ENCODE assay signal across 15 cellular contexts in genomic region chr6:52499681-52500239, GRCh38.
DNase-seq lines count a peak whose midpoint lies in the region; ATAC-seq, FAIRE-seq and TF ChIP-seq lines count a peak whose summit lies in the region.
"Had no signal": no experiment of that assay in that cellular context is flagged by ENCODE, and none has a peak within 500 bp of the region (broad histone marks: within the 10 kb centered on the region; RNA-seq: fewer than 3 reads in every experiment).

No MANE protein-coding gene starts in this region.

- FAIRE-seq in GM12892 (lab: Jason Lieb, UNC): no peak
- FAIRE-seq: GM18507 had no signal

- H3K4me1 ChIP-seq in GM23248 (ENCODE audit: insufficient read depth) (peaks cover 41% of the 10 kb centered on the region), RWPE2 (ENCODE audit: insufficient read depth, poor library complexity, severe bottlenecking) (peaks cover 20% of the 10 kb centered on the region), heart right ventricle (peaks cover 27 to 83% (median 60%) of the 10 kb centered on the region in 9 donors)
- no peaks in the 10 kb centered on the region for H3K4me1 ChIP-seq in CD8-positive, alpha-beta memory T cell (ENCODE audit: insufficient read depth, low read length)

- POLR2A ChIA-PET in CD8-positive, alpha-beta memory T cell (lab: Charles Lee): no interaction called here

- H3K36me3 ChIP-seq in GM23248 (ENCODE audit: low read depth) (peaks cover 60% of the 10 kb centered on the region), RWPE2 (ENCODE audit: low read depth) (peaks cover 30% of the 10 kb centered on the region), heart right ventricle (peaks cover 0 to 45% (median 13%) of the 10 kb centered on the region in 9 donors)
- H3K36me3 ChIP-seq in CD8-positive, alpha-beta memory T cell (ENCODE audit: insufficient read depth, low read length): no peaks in the 10 kb centered on the region

- H3K36me3 Mint-ChIP-seq in stimulated activated effector memory CD8-positive, alpha-beta T cell treated with anti-CD3 and anti-CD28 coated beads, Interleukin-12 subunit alpha, Interleukin-12 subunit beta, amount 100 ng/mL, for 72 hours: no peaks in the 10 kb centered on the region
- H3K36me3 Mint-ChIP-seq in T-helper 2 cell treated with Interferon-gamma antibody and Interleukin-4, amounts not matched to agents 5 μg/mL and 100 μg/mL, for 36 hours (ENCODE audit: low read depth): peaks cover 11% of the 10 kb centered on the region
- peaks cover 6 to 24% (median 7%) of the 10 kb centered on the region in 3 donors for H3K36me3 Mint-ChIP-seq in CD8-positive, alpha-beta memory T cell

- no peaks in the 10 kb centered on the region for H3K9me3 Mint-ChIP-seq in stimulated activated effector memory CD8-positive, alpha-beta T cell treated with anti-CD3 and anti-CD28 coated beads, Interleukin-12 subunit alpha, Interleukin-12 subunit beta, amount 100 ng/mL, for 72 hours
- H3K9me3 Mint-ChIP-seq in T-helper 2 cell treated with Interferon-gamma antibody and Interleukin-4, amounts not matched to agents 5 μg/mL and 100 μg/mL, for 36 hours: peaks cover 5% of the 10 kb centered on the region
- peaks cover 0 to 5% (median 0%) of the 10 kb centered on the region in 5 donors for H3K9me3 Mint-ChIP-seq in CD8-positive, alpha-beta memory T cell

- WGBS in GM23248 (ENCODE audit: low coverage in 1 of 2, low lambda C conversion rate in 2 of 2, missing lambda C conversion rate in 2 of 2), 2 experiments: 87% methylated on average over 11 of the region's 11 CpGs
- 57 to 71% methylated on average over 11 of the region's 11 CpGs for WGBS in heart right ventricle, 2 donors

- no peak overlapping the region for H3K4me3 Mint-ChIP-seq in stimulated activated effector memory CD8-positive, alpha-beta T cell treated with anti-CD3 and anti-CD28 coated beads, Interleukin-12 subunit alpha, Interleukin-12 subunit beta, amount 100 ng/mL, for 72 hours
- no peak overlapping the region for H3K4me3 Mint-ChIP-seq in T-helper 2 cell treated with Interferon-gamma antibody and Interleukin-4, amounts not matched to agents 5 μg/mL and 100 μg/mL, for 36 hours
- no peak overlapping the region for H3K4me3 Mint-ChIP-seq in CD8-positive, alpha-beta memory T cell
- H3K4me3 Mint-ChIP-seq: dendritic cell treated with granulocyte-macrophage colony-stimulating factor and Interleukin-4, amounts not matched to agents 40 ng/mL and 50 ng/mL, for 4 days had no signal

- peaks cover 93% of the 10 kb centered on the region for H3F3A ChIP-seq in GM23248 (ENCODE audit: insufficient read depth)

- no peak overlapping the region for H2AFZ ChIP-seq in GM23248

- H3K9me2 ChIP-seq in GM23248 (ENCODE audit: insufficient read depth): no peaks in the 10 kb centered on the region

- TF ChIP-seq POLR2A in GM12892 (IDR thresholded peaks at IDR 0.05; ENCODE audit: low read depth, low read length): no peak

- H3K4me2 ChIP-seq in GM23248 (ENCODE audit: unreplicated experiment): peak overlapping the region; percentile 8

- intact Hi-C loops in heart right ventricle (cut with DNase I): loop anchor here in 9 of 10 donors (2.0 to 10.0 kb wide), 8 partner anchors 51 to 165 kb away; partner anchors contain the start of genes TRAM2 (in 6 of the 9) and EFHC1 (in 4 of the 9)

- H3K4me3 ChIP-seq in GM23248 (no peak overlapping the region), RWPE2 (ENCODE audit: severe bottlenecking) (no peak overlapping the region), heart right ventricle (no peak overlapping the region)
- no peak overlapping the region for H3K4me3 ChIP-seq in CD8-positive, alpha-beta memory T cell (ENCODE audit: low read length)

- DNase-seq in GM23248 (no peak), RWPE2 (ENCODE audit: low spot score) (no peak), heart right ventricle (peak; percentile 50 to 74), GM12892 (ENCODE audit: insufficient read length) (no peak)
- no peak for DNase-seq in stimulated activated effector memory CD8-positive, alpha-beta T cell treated with anti-CD3 and anti-CD28 coated beads, Interleukin-12 subunit alpha, Interleukin-12 subunit beta, amount 100 ng/mL, for 72 hours (ENCODE audit: low spot score in 2 of 2)
- no peak for DNase-seq in T-helper 2 cell treated with Interferon-gamma antibody and Interleukin-4, amounts not matched to agents 5 μg/mL and 100 μg/mL, for 36 hours (ENCODE audit: low spot score)
- no peak for DNase-seq in CD8-positive, alpha-beta memory T cell
- DNase-seq: NCI-H526 treated with DMSO at 0.1 percent for 48 hours; SHP77; stimulated activated CD4-positive, alpha-beta T cell treated with anti-CD3 and anti-CD28 coated beads, Interleukin-2, amount 100 ng/mL, for 48 hours; stimulated activated naive CD4-positive, alpha-beta T cell had no signal

- no peaks in the 10 kb centered on the region for H3K4me1 Mint-ChIP-seq in stimulated activated effector memory CD8-positive, alpha-beta T cell treated with anti-CD3 and anti-CD28 coated beads, Interleukin-12 subunit alpha, Interleukin-12 subunit beta, amount 100 ng/mL, for 72 hours
- peaks cover 9% of the 10 kb centered on the region for H3K4me1 Mint-ChIP-seq in T-helper 2 cell treated with Interferon-gamma antibody and Interleukin-4, amounts not matched to agents 5 μg/mL and 100 μg/mL, for 36 hours (ENCODE audit: low read depth)
- H3K4me1 Mint-ChIP-seq in CD8-positive, alpha-beta memory T cell: peaks cover 0 to 11% (median 0%) of the 10 kb centered on the region in 3 donors

- CTCF ChIA-PET in CD8-positive, alpha-beta memory T cell (lab: Charles Lee): interaction anchor here (1.2 kb wide), 1 partner anchor 16 kb away, joined by 3 read pairs; no protein-coding TSS in a partner anchor

- H3K9ac ChIP-seq in GM23248: peak overlapping the region; percentile 19; the same call in 1 of the 2 replicates

- H3K9me3 ChIP-seq in GM23248 (ENCODE audit: low read depth) (no peaks in the 10 kb centered on the region), RWPE2 (ENCODE audit: severe bottlenecking) (no peaks in the 10 kb centered on the region), heart right ventricle (peaks cover 0 to 2% (median 0%) of the 10 kb centered on the region in 11 donors)
- no peaks in the 10 kb centered on the region for H3K9me3 ChIP-seq in CD8-positive, alpha-beta memory T cell (ENCODE audit: low read length)

- TF ChIP-seq CTCF in RWPE2 (IDR thresholded peaks at IDR 0.05; ENCODE audit: poor library complexity, severe bottlenecking) (no peak), heart right ventricle (IDR thresholded peaks at IDR 0.05) (peak in 4 of 9 donors; percentile 24 to 54 (median 50))

- no peak for ATAC-seq in RWPE2 (ENCODE audit: low read depth)
- ATAC-seq in heart right ventricle: peak; percentile 35 to 80 (median 58)
- no peak for ATAC-seq in stimulated activated effector memory CD8-positive, alpha-beta T cell treated with anti-CD3 and anti-CD28 coated beads, Interleukin-12 subunit alpha, Interleukin-12 subunit beta, amount 100 ng/mL, for 72 hours
- ATAC-seq in HG02938 (IDR thresholded peaks at IDR 0.05; ENCODE audit: unreplicated experiment): no peak

- in situ Hi-C loops in GM23248 (cut with MboI): no loop called here

- H3K27me3 ChIP-seq in GM23248 (replicated peaks; ENCODE audit: insufficient read depth) (no peaks in the 10 kb centered on the region), RWPE2 (ENCODE audit: insufficient read depth, poor library complexity, severe bottlenecking) (no peaks in the 10 kb centered on the region), heart right ventricle (no peaks in the 10 kb centered on the region)
- no peaks in the 10 kb centered on the region for H3K27me3 ChIP-seq in CD8-positive, alpha-beta memory T cell (ENCODE audit: insufficient read depth, low read length, poor library complexity, severe bottlenecking)

- no peaks in the 10 kb centered on the region for H4K20me1 ChIP-seq in GM23248 (ENCODE audit: insufficient read depth)

- H3K27ac ChIP-seq in GM23248 (peak overlapping the region; percentile 52), RWPE2 (ENCODE audit: poor library complexity, severe bottlenecking) (peak overlapping the region; percentile 19), heart right ventricle (peak overlapping the region; percentile 62 to 90 (median 84))
- H3K27ac ChIP-seq in CD8-positive, alpha-beta memory T cell (ENCODE audit: low read depth, low read length): no peak overlapping the region

- peaks cover 55% of the 10 kb centered on the region; the same call in 1 of the 2 replicates for H3K79me2 ChIP-seq in GM23248 (ENCODE audit: insufficient read depth)

- no peaks in the 10 kb centered on the region for H3K27me3 Mint-ChIP-seq in T-helper 2 cell treated with Interferon-gamma antibody and Interleukin-4, amounts not matched to agents 5 μg/mL and 100 μg/mL, for 36 hours (ENCODE audit: low read depth)
- H3K27me3 Mint-ChIP-seq in CD8-positive, alpha-beta memory T cell: no peaks in the 10 kb centered on the region
- H3K27me3 Mint-ChIP-seq: dendritic cell treated with granulocyte-macrophage colony-stimulating factor and Interleukin-4, amounts not matched to agents 40 ng/mL and 50 ng/mL, for 4 days; progenitor cell of endocrine pancreas had no signal

- H3K27ac Mint-ChIP-seq in stimulated activated effector memory CD8-positive, alpha-beta T cell treated with anti-CD3 and anti-CD28 coated beads, Interleukin-12 subunit alpha, Interleukin-12 subunit beta, amount 100 ng/mL, for 72 hours: peak overlapping the region; percentile 43
- no peak overlapping the region for H3K27ac Mint-ChIP-seq in T-helper 2 cell treated with Interferon-gamma antibody and Interleukin-4, amounts not matched to agents 5 μg/mL and 100 μg/mL, for 36 hours
- peak overlapping the region in 1 of 8 donors; percentile 22 for H3K27ac Mint-ChIP-seq in CD8-positive, alpha-beta memory T cell
- H3K27ac Mint-ChIP-seq: progenitor cell of endocrine pancreas had no signal

Comparison
In these comparisons a context has a peak if more than half of its experiments do, and no peak if none do; other contexts are left out.
1. DNase-seq: peak in heart right ventricle (2 of 2); none in GM23248 (single experiment), RWPE2 (single experiment), stimulated activated effector memory CD8-positive, alpha-beta T cell treated with anti-CD3 and anti-CD28 coated beads, Interleukin-12 subunit alpha, Interleukin-12 subunit beta, amount 100 ng/mL, for 72 hours (0 of 2), GM12892 (single experiment), T-helper 2 cell treated with Interferon-gamma antibody and Interleukin-4, amounts not matched to agents 5 μg/mL and 100 μg/mL, for 36 hours (single experiment) and CD8-positive, alpha-beta memory T cell (0 of 5).
2. ATAC-seq: peak in heart right ventricle (8 of 8); none in RWPE2 (single experiment), stimulated activated effector memory CD8-positive, alpha-beta T cell treated with anti-CD3 and anti-CD28 coated beads, Interleukin-12 subunit alpha, Interleukin-12 subunit beta, amount 100 ng/mL, for 72 hours (single experiment) and HG02938 (single experiment).